18 cellular contexts compared by ENCODE assay signal in genomic region chr6:122339661-122340060, GRCh38. TPM values are rescaled to one million over a fixed set of nuclear protein-coding genes. Genes with fewer than 3 reads are reported as not detected.
A peak's percentile ranks its signal among the peaks of the same experiment; 100 is the strongest.
DNase-seq lines count a peak whose midpoint lies in the region; ATAC-seq and TF ChIP-seq lines count a peak whose summit lies in the region.
"Had no signal": no experiment of that assay in that cellular context is flagged by ENCODE, and none has a peak within 500 bp of the region (broad histone marks: within the 10 kb centered on the region; RNA-seq: fewer than 3 reads in every experiment).

No MANE protein-coding gene starts in this region.

- CTCF ChIA-PET in activated CD4-positive, alpha-beta T cell treated with anti-CD3 and anti-CD28 coated beads for 36 hours (lab: Charles Lee): interaction anchor here (0.5 to 0.6 kb wide), 2 partner anchors 37 to 133 kb away, joined by 3 read pairs; no protein-coding TSS in a partner anchor

- H3K4me3 Mint-ChIP-seq in nephron progenitor cell: no peak overlapping the region
- no peak overlapping the region for H3K4me3 Mint-ChIP-seq in activated CD4-positive, alpha-beta T cell treated with anti-CD3 and anti-CD28 coated beads for 36 hours
- H3K4me3 Mint-ChIP-seq: CD4-positive, alpha-beta memory T cell; GM23338; H9 had no signal

- intact Hi-C loops in activated CD4-positive, alpha-beta T cell treated with anti-CD3 and anti-CD28 coated beads for 36 hours (cut with DNase I, micrococcal nuclease): no loop called here

- no peaks in the 10 kb centered on the region for H3K36me3 Mint-ChIP-seq in nephron progenitor cell (ENCODE audit: low read depth)
- H3K36me3 Mint-ChIP-seq in activated CD4-positive, alpha-beta T cell treated with anti-CD3 and anti-CD28 coated beads for 36 hours (ENCODE audit: low read depth): no peaks in the 10 kb centered on the region
- H3K36me3 Mint-ChIP-seq: CD4-positive, alpha-beta memory T cell had no signal

- TF ChIP-seq CTCF in nephron progenitor cell (IDR thresholded peaks at IDR 0.05): no peak

- POLR2A ChIA-PET in activated CD4-positive, alpha-beta T cell treated with anti-CD3 and anti-CD28 coated beads for 36 hours (lab: Charles Lee): no interaction called here

- ATAC-seq in HG03280 (IDR thresholded peaks at IDR 0.05; ENCODE audit: unreplicated experiment) (no peak), HG03457 (IDR thresholded peaks at IDR 0.05; ENCODE audit: unreplicated experiment) (no peak)
- ATAC-seq in activated CD4-positive, alpha-beta T cell treated with anti-CD3 and anti-CD28 coated beads for 36 hours: no peak
- ATAC-seq: A549, GM23338, HCT116 had no signal

- peaks cover 5% of the 10 kb centered on the region for H3K4me1 Mint-ChIP-seq in nephron progenitor cell
- no peaks in the 10 kb centered on the region for H3K4me1 Mint-ChIP-seq in activated CD4-positive, alpha-beta T cell treated with anti-CD3 and anti-CD28 coated beads for 36 hours
- H3K4me1 Mint-ChIP-seq: CD4-positive, alpha-beta memory T cell; GM23338; H9 had no signal

- H3K27ac Mint-ChIP-seq in nephron progenitor cell: peak overlapping the region; percentile 68
- no peak overlapping the region for H3K27ac Mint-ChIP-seq in activated CD4-positive, alpha-beta T cell treated with anti-CD3 and anti-CD28 coated beads for 36 hours
- H3K27ac Mint-ChIP-seq: CD4-positive, alpha-beta memory T cell; GM23338; H9 had no signal

- H3K27me3 Mint-ChIP-seq in nephron progenitor cell (ENCODE audit: low read depth, poor library complexity): peaks cover 6% of the 10 kb centered on the region
- H3K27me3 Mint-ChIP-seq in activated CD4-positive, alpha-beta T cell treated with anti-CD3 and anti-CD28 coated beads for 36 hours: peaks cover 8% of the 10 kb centered on the region

- peak; percentile 38 for DNase-seq in DMS114 treated with DMSO at 0.1 percent for 48 hours (lab: John Stamatoyannopoulos, UW; ENCODE audit: unreplicated experiment)
- peak; percentile 6 for DNase-seq in amniotic epithelial cell (ENCODE audit: low read depth)
- peak; percentile 74 for DNase-seq in fibroblast of gingiva (ENCODE audit: low read depth)
- no peak for DNase-seq in nephron progenitor cell
- no peak for DNase-seq in activated CD4-positive, alpha-beta T cell treated with anti-CD3 and anti-CD28 coated beads for 36 hours
- DNase-seq: 8988T; ACHN; C1 segment of cervical spinal cord; CD4-positive, alpha-beta memory T cell; COR-L47; DMS79; GF-D8; H9 had no signal

- no peaks in the 10 kb centered on the region for H3K9me3 Mint-ChIP-seq in nephron progenitor cell
- H3K9me3 Mint-ChIP-seq in activated CD4-positive, alpha-beta T cell treated with anti-CD3 and anti-CD28 coated beads for 36 hours (ENCODE audit: low read depth): no peaks in the 10 kb centered on the region
- H3K9me3 Mint-ChIP-seq: CD4-positive, alpha-beta memory T cell; GM23338; H9 had no signal

RNA-seq across cellular contexts. Expression of gene HSF2, which starts 59.8 kb away (rescaled TPM):
- total RNA-seq in activated CD4-positive, alpha-beta T cell treated with anti-CD3 and anti-CD28 coated beads for 36 hours: 10 to 100 TPM; 18.1 to 20.6 TPM

Comparison
In these comparisons a context has a peak if more than half of its experiments do, and no peak if none do; other contexts are left out.
1. DNase-seq: peak in DMS114 treated with DMSO at 0.1 percent for 48 hours (single experiment), amniotic epithelial cell (single experiment) and fibroblast of gingiva (single experiment); none in nephron progenitor cell (single experiment) and activated CD4-positive, alpha-beta T cell treated with anti-CD3 and anti-CD28 coated beads for 36 hours (single experiment).